ENCODE assay signal across 8 cellular contexts in genomic region chr7:101216001-101216859, GRCh38. TPM values are rescaled to one million over a fixed set of nuclear protein-coding genes. Genes with fewer than 3 reads are reported as not detected.
DNase-seq lines count a peak whose midpoint lies in the region; ATAC-seq lines count a peak whose summit lies in the region.

No MANE protein-coding gene starts in this region.

- peaks cover 4% of the 10 kb centered on the region for H3K36me3 Mint-ChIP-seq in activated naive CD4-positive, alpha-beta T cell treated with anti-CD3 and anti-CD28 coated beads for 36 hours (ENCODE audit: low read depth)
- peaks cover 11% of the 10 kb centered on the region for H3K36me3 Mint-ChIP-seq in activated CD4-positive, alpha-beta memory T cell treated with anti-CD3 and anti-CD28 coated beads for 36 hours

- no peak overlapping the region for H3K27ac Mint-ChIP-seq in activated naive CD4-positive, alpha-beta T cell treated with anti-CD3 and anti-CD28 coated beads for 36 hours
- peak overlapping the region; percentile 54 for H3K27ac Mint-ChIP-seq in activated CD4-positive, alpha-beta memory T cell treated with anti-CD3 and anti-CD28 coated beads for 36 hours
- peak overlapping the region; percentile 45 to 88 for H3K27ac Mint-ChIP-seq in stimulated activated naive CD8-positive, alpha-beta T cell treated with anti-CD3 and anti-CD28 coated beads, Interleukin-15, amount 100 ng/mL, for 72 hours

- H3K36me3 ChIP-seq in iPS DF 6.9 (ENCODE audit: control insufficient read depth, insufficient read depth, low read length), result 0 out of 2 replicates have a peak, but pooled peaks cover 3% of the 10 kb centered on the region

- H3K27ac ChIP-seq in iPS DF 6.9 (ENCODE audit: low read length), result no peak overlapping the region

- peaks cover 31% of the 10 kb centered on the region for H3K4me1 Mint-ChIP-seq in activated naive CD4-positive, alpha-beta T cell treated with anti-CD3 and anti-CD28 coated beads for 36 hours (ENCODE audit: low read depth)
- H3K4me1 Mint-ChIP-seq in activated CD4-positive, alpha-beta memory T cell treated with anti-CD3 and anti-CD28 coated beads for 36 hours (ENCODE audit: low read depth), result peaks cover 28% of the 10 kb centered on the region
- H3K4me1 Mint-ChIP-seq in stimulated activated naive CD8-positive, alpha-beta T cell treated with anti-CD3 and anti-CD28 coated beads, Interleukin-15, amount 100 ng/mL, for 72 hours, result peaks cover 44% of the 10 kb centered on the region

- no peaks in the 10 kb centered on the region for H3K27me3 ChIP-seq in iPS DF 6.9 (ENCODE audit: control insufficient read depth, insufficient read depth, low read length)

- H3K9me3 ChIP-seq in iPS DF 6.9 (ENCODE audit: control insufficient read depth, insufficient read depth, low read length), result no peaks in the 10 kb centered on the region

- no peak for ATAC-seq in stimulated activated naive CD8-positive, alpha-beta T cell treated with anti-CD3 and anti-CD28 coated beads, Interleukin-15, amount 100 ng/mL, for 72 hours

- DNase-seq in activated naive CD4-positive, alpha-beta T cell treated with anti-CD3 and anti-CD28 coated beads for 36 hours, result no peak
- no peak for DNase-seq in activated naive CD4-positive, alpha-beta T cell treated with Interleukin-2 at 50 U/mL for 16 hours
- no peak for DNase-seq in activated CD4-positive, alpha-beta memory T cell treated with anti-CD3 and anti-CD28 coated beads for 36 hours
- DNase-seq in iPS DF 6.9 (ENCODE audit: low read depth, low spot score) (no peak), cerebellar cortex (ENCODE audit: low spot score) (no peak), NK-92 (lab: John Stamatoyannopoulos, UW; ENCODE audit: unreplicated experiment) (no peak), foreskin melanocyte (no peak)
- no peak for DNase-seq in stimulated activated naive CD8-positive, alpha-beta T cell treated with anti-CD3 and anti-CD28 coated beads, Interleukin-15, amount 100 ng/mL, for 72 hours

- no peaks in the 10 kb centered on the region for H3K27me3 Mint-ChIP-seq in activated naive CD4-positive, alpha-beta T cell treated with anti-CD3 and anti-CD28 coated beads for 36 hours (ENCODE audit: low read depth)
- H3K27me3 Mint-ChIP-seq in activated CD4-positive, alpha-beta memory T cell treated with anti-CD3 and anti-CD28 coated beads for 36 hours, result no peaks in the 10 kb centered on the region
- H3K27me3 Mint-ChIP-seq in stimulated activated naive CD8-positive, alpha-beta T cell treated with anti-CD3 and anti-CD28 coated beads, Interleukin-15, amount 100 ng/mL, for 72 hours, result no peaks in the 10 kb centered on the region

- H3K4me1 ChIP-seq in iPS DF 6.9 (ENCODE audit: control insufficient read depth, insufficient read depth, low read length), result peaks cover 3% of the 10 kb centered on the region

- POLR2A ChIA-PET in activated CD4-positive, alpha-beta memory T cell treated with anti-CD3 and anti-CD28 coated beads for 36 hours (lab: Charles Lee), result interaction anchor here (0.7 to 2.1 kb wide), 2 partner anchors 36 to 364 kb away, joined by 3 to 13 read pairs; no protein-coding TSS in a partner anchor

- H3K4me3 Mint-ChIP-seq in activated naive CD4-positive, alpha-beta T cell treated with anti-CD3 and anti-CD28 coated beads for 36 hours, result peak overlapping the region; percentile 89
- peak overlapping the region; percentile 92 for H3K4me3 Mint-ChIP-seq in activated CD4-positive, alpha-beta memory T cell treated with anti-CD3 and anti-CD28 coated beads for 36 hours
- peak overlapping the region; percentile 90 to 96 for H3K4me3 Mint-ChIP-seq in stimulated activated naive CD8-positive, alpha-beta T cell treated with anti-CD3 and anti-CD28 coated beads, Interleukin-15, amount 100 ng/mL, for 72 hours

- CTCF ChIA-PET in activated naive CD4-positive, alpha-beta T cell treated with anti-CD3 and anti-CD28 coated beads for 36 hours (lab: Charles Lee), result interaction anchor here (0.7 to 3.3 kb wide), 5 partner anchors 24 to 72 kb away, joined by 3 to 16 read pairs (median 8); no protein-coding TSS in a partner anchor
- CTCF ChIA-PET in activated CD4-positive, alpha-beta memory T cell treated with anti-CD3 and anti-CD28 coated beads for 36 hours (lab: Charles Lee), result interaction anchor here (0.8 to 7.4 kb wide), 7 partner anchors 15 to 72 kb away, joined by 3 to 62 read pairs (median 16); partner anchors contain the start of genes FIS1 and MOGAT3

- WGBS in iPS DF 6.9 (ENCODE audit: insufficient coverage, insufficient read length), result no CpG with 5 or more reads among the region's 31 CpGs

- intact Hi-C loops in activated naive CD4-positive, alpha-beta T cell treated with anti-CD3 and anti-CD28 coated beads for 36 hours (cut with micrococcal nuclease), result no loop called here
- intact Hi-C loops in activated CD4-positive, alpha-beta memory T cell treated with anti-CD3 and anti-CD28 coated beads for 36 hours (cut with micrococcal nuclease), result loop anchor here (10.0 kb wide), 1 partner anchor 131 kb away; the partner anchor contains the start of gene TRIM56

- peak overlapping the region; percentile 28; the same call in 1 of the 2 replicates for H3K4me3 ChIP-seq in iPS DF 6.9 (ENCODE audit: low read length)

- no peaks in the 10 kb centered on the region for H3K9me3 Mint-ChIP-seq in activated naive CD4-positive, alpha-beta T cell treated with anti-CD3 and anti-CD28 coated beads for 36 hours
- no peaks in the 10 kb centered on the region for H3K9me3 Mint-ChIP-seq in activated CD4-positive, alpha-beta memory T cell treated with anti-CD3 and anti-CD28 coated beads for 36 hours
- H3K9me3 Mint-ChIP-seq in stimulated activated naive CD8-positive, alpha-beta T cell treated with anti-CD3 and anti-CD28 coated beads, Interleukin-15, amount 100 ng/mL, for 72 hours, result no peaks in the 10 kb centered on the region

RNA-seq across cellular contexts. Expression of gene PLOD3, which starts 1.2 kb away (rescaled TPM):
- total RNA-seq in activated naive CD4-positive, alpha-beta T cell treated with anti-CD3 and anti-CD28 coated beads for 36 hours, result 10 to 100 TPM; 18.8 to 19.7 TPM
- total RNA-seq in activated CD4-positive, alpha-beta memory T cell treated with anti-CD3 and anti-CD28 coated beads for 36 hours, result 10 to 100 TPM; 37.1 to 43.4 TPM

RNA-seq across cellular contexts. Expression of gene ZNHIT1, which starts 1.7 kb away (rescaled TPM):
- 10 to 100 TPM; 31.7 to 35.3 TPM for total RNA-seq in activated naive CD4-positive, alpha-beta T cell treated with anti-CD3 and anti-CD28 coated beads for 36 hours
- total RNA-seq in activated CD4-positive, alpha-beta memory T cell treated with anti-CD3 and anti-CD28 coated beads for 36 hours, result 10 to 100 TPM; 40.2 to 42.8 TPM

RNA-seq across cellular contexts. Expression of gene MOGAT3, which starts 15.4 kb away (rescaled TPM):
- not detected for total RNA-seq in activated naive CD4-positive, alpha-beta T cell treated with anti-CD3 and anti-CD28 coated beads for 36 hours
- not detected for total RNA-seq in activated CD4-positive, alpha-beta memory T cell treated with anti-CD3 and anti-CD28 coated beads for 36 hours

RNA-seq across cellular contexts. Expression of gene CLDN15, which starts 21.4 kb away (rescaled TPM):
- total RNA-seq in activated naive CD4-positive, alpha-beta T cell treated with anti-CD3 and anti-CD28 coated beads for 36 hours, result 10 to 100 TPM in 1 of 2 experiments, 1 to 10 TPM in 1; 9.8 to 11.1 TPM
- 10 to 100 TPM; 12.2 to 13.7 TPM for total RNA-seq in activated CD4-positive, alpha-beta memory T cell treated with anti-CD3 and anti-CD28 coated beads for 36 hours

RNA-seq across cellular contexts. Expression of gene FIS1, which starts 28.7 kb away (rescaled TPM):
- 10 to 100 TPM; 84.2 to 84.3 TPM for total RNA-seq in activated naive CD4-positive, alpha-beta T cell treated with anti-CD3 and anti-CD28 coated beads for 36 hours
- 10 to 100 TPM; 96.1 to 98.7 TPM for total RNA-seq in activated CD4-positive, alpha-beta memory T cell treated with anti-CD3 and anti-CD28 coated beads for 36 hours
